11 cellular contexts compared by ENCODE assay signal in the genomic region with DNA sequence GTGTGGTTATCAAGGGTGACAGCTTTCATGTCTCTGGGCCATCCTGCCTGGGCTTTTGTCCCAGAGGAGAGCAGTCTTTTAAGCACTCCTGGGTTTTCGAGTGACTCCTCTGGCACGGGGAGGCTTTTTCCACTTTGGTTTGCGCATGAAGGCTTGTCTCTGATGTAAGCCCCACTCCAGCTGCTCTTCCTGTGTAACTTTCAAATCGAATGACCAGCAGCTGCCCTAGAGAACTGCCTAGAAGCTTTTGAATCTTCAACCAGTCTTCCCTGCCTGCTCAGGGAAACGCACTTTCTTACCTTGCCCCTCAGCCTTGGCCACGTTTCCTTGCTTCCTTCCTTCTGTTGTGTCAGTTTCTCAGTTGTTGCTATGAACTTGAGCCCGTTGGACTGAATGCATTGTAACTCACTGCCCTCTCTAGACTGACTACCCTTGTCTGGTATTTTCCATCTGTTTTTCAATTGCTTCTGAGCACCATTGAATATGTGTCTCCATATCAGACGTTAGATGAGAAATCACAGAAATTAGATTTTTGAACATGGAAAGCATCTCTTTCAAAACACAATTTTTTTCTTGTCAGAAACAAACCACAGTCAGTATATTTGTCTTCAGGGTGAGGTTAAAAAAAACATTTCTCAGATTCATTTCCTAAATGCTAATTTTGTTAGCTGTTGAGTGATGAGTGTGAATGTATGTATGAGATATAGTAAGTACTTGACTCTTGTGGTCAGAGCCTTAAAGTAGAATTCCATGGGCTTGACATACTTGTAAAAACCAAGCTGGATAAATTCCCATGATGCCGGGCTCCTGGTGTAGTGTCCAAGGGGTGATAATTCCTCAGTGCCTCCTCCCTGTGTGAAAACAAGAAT. TPM values are rescaled to one million over a fixed set of nuclear protein-coding genes. Genes with fewer than 3 reads are reported as not detected.
DNase-seq lines count a peak whose midpoint lies in the region; ATAC-seq and TF ChIP-seq lines count a peak whose summit lies in the region.
"Had no signal": no experiment of that assay in that cellular context is flagged by ENCODE, and none has a peak within 500 bp of the region (broad histone marks: within the 10 kb centered on the region; RNA-seq: fewer than 3 reads in every experiment).

No MANE protein-coding gene starts in this region.

- 54 to 66% methylated on average over 9 of the region's 9 CpGs for WGBS in esophagus, 2 donors
- WGBS in upper lobe of left lung, 2 donors, result 50 to 62% methylated on average over 7 to 9 of the region's 9 CpGs

- H3K27ac ChIP-seq in esophagus (ENCODE audit: low read depth in 2 of 2, low read length in 1 of 2) (peak overlapping the region; percentile 63 to 75), upper lobe of left lung (peak overlapping the region; percentile 36 to 64 (median 45))

- TF ChIP-seq POLR2A in upper lobe of left lung (IDR thresholded peaks at IDR 0.05), result no peak

- H3K9me3 ChIP-seq in MG63 (no peaks in the 10 kb centered on the region), esophagus (ENCODE audit: control insufficient read depth in 2 of 2, insufficient read depth in 1 of 2, low read depth in 1 of 2, low read length in 1 of 2) (no peaks in the 10 kb centered on the region), mucosa of descending colon (no peaks in the 10 kb centered on the region), upper lobe of left lung (no peaks in the 10 kb centered on the region)

- ATAC-seq in mucosa of descending colon (peak; percentile 40), upper lobe of left lung (ENCODE audit: low FRiP score in 2 of 2) (peak; percentile 61 to 78), GM18520 (IDR thresholded peaks at IDR 0.05; ENCODE audit: unreplicated experiment) (no peak)

- no peaks in the 10 kb centered on the region for H3K27me3 ChIP-seq in MG63
- no peaks in the 10 kb centered on the region for H3K27me3 ChIP-seq in esophagus (ENCODE audit: control insufficient read depth in 1 of 2, insufficient read depth in 2 of 2, low read length in 2 of 2)
- no peaks in the 10 kb centered on the region for H3K27me3 ChIP-seq in upper lobe of left lung

- no peak for TF ChIP-seq CTCF in mucosa of descending colon (IDR thresholded peaks at IDR 0.05)
- no peak for TF ChIP-seq CTCF in upper lobe of left lung (IDR thresholded peaks at IDR 0.05)

- intact Hi-C loops in mucosa of descending colon (cut with DNase I, micrococcal nuclease), result no loop called here

- no peak for TF ChIP-seq EP300 in upper lobe of left lung (IDR thresholded peaks at IDR 0.05)

- H3K36me3 ChIP-seq in MG63, result no peaks in the 10 kb centered on the region
- H3K36me3 ChIP-seq in esophagus (ENCODE audit: control insufficient read depth in 2 of 2, insufficient read depth in 2 of 2, low read length in 1 of 2), result no peaks in the 10 kb centered on the region
- H3K36me3 ChIP-seq in mucosa of descending colon (ENCODE audit: low read depth), result no peaks in the 10 kb centered on the region
- H3K36me3 ChIP-seq in upper lobe of left lung, result no peaks in the 10 kb centered on the region

- DNase-seq in MG63 (peak; percentile 78), mucosa of descending colon (peak in 1 of 3 donors; percentile 42), upper lobe of left lung (no peak), activated T-cell treated with anti-CD3 and anti-CD28 coated beads for 4 hours (no peak), amniotic stem cell (lab: John Stamatoyannopoulos, UW) (no peak), NCI-H774 (lab: John Stamatoyannopoulos, UW) (no peak)
- DNase-seq: NCI-H1930; SHP77; stimulated activated CD4-positive, alpha-beta T cell treated with anti-CD3 and anti-CD28 coated beads, Interleukin-4, amount 100 ng/mL, for 24 hours had no signal

- H3K4me1 ChIP-seq in esophagus (ENCODE audit: control insufficient read depth in 2 of 2, insufficient read depth in 2 of 2, low read length in 1 of 2) (no peaks in the 10 kb centered on the region), mucosa of descending colon (ENCODE audit: low read depth) (no peaks in the 10 kb centered on the region), upper lobe of left lung (no peaks in the 10 kb centered on the region)

- H3K4me3 ChIP-seq in MG63 (no peak overlapping the region), esophagus (ENCODE audit: low read depth in 1 of 2, low read length in 2 of 2) (no peak overlapping the region), mucosa of descending colon (no peak overlapping the region), upper lobe of left lung (no peak overlapping the region)

RNA-seq across cellular contexts. Expression of a gene that starts 45.4 kb away (rescaled TPM):
- 10.0 and 14.8 TPM in 2 replicates for total RNA-seq in MG63 (2014; rRNA removed; shearing (Covaris generic); ENCODE audit: low replicate concordance)
- 1 to 10 TPM; 6.6 to 7.2 TPM for polyA plus RNA-seq in esophagus
- total RNA-seq in mucosa of descending colon (10 to 100 TPM; 12.6 to 17.3 (median 13.1) TPM), upper lobe of left lung (10 to 100 TPM in 4 of 6 donors, 1 to 10 TPM in 2; 4.7 to 16.9 (median 11.5) TPM)

RNA-seq across cellular contexts. Expression of a gene that starts 56.8 kb away (rescaled TPM):
- 19.6 and 26.1 TPM in 2 replicates for total RNA-seq in MG63 (2014; rRNA removed; shearing (Covaris generic); ENCODE audit: low replicate concordance)
- polyA plus RNA-seq in esophagus, result 1 to 10 TPM; 1.5 to 7.5 TPM
- total RNA-seq in mucosa of descending colon (10 to 100 TPM; 23.3 to 33.2 (median 25.0) TPM), upper lobe of left lung (10 to 100 TPM in 4 of 6 donors, 1 to 10 TPM in 2; 7.2 to 32.2 (median 24.9) TPM)
